11 cellular contexts compared by ENCODE assay signal in the genomic region with DNA sequence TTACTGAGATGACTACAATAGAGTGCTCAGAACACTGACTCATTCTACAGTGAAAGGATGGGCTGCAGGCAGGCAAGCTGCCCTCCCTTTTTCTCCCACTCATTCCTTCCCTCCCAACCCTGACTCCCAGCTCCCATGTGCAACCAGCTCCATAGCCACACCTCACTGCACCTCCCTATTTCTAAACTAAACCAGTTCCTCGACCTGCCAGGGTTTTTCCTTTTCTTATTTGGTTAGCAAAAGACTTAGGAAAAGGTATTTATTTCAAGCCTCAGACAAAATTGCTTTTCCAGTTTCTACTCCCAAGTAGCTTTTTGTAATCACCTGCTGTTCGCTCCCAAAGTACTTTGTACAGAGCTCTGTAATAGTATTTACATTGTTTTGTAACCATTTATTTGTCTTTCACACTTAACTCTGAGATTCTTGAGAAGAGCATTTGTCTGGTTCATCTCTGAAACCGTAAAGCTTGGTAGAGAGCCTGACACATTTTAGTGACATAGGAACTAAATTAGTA. TPM values are rescaled to one million over a fixed set of nuclear protein-coding genes. Genes with fewer than 3 reads are reported as not detected.
DNase-seq lines count a peak whose midpoint lies in the region; ATAC-seq and TF ChIP-seq lines count a peak whose summit lies in the region.
"Had no signal": no experiment of that assay in that cellular context is flagged by ENCODE, and none has a peak within 500 bp of the region (broad histone marks: within the 10 kb centered on the region; RNA-seq: fewer than 3 reads in every experiment).

No MANE protein-coding gene starts in this region.

- no peak overlapping the region for H3K4me3 Mint-ChIP-seq in activated T-helper 2 cell treated with anti-CD3 and anti-CD28 coated beads, Interferon-gamma antibody, Interleukin-2, Interleukin-4, amounts not matched to agents 10 μg/mL and 5 μg/mL and 100 μg/mL, durations not matched to agents 14 hours and 24 hours and 36 hours (ENCODE audit: low read depth)
- H3K4me3 Mint-ChIP-seq: activated T-cell treated with anti-CD3 and anti-CD28 coated beads, Interleukin-2, amount 50 U/mL, for 24 hours; natural killer cell treated with Interleukin-12 subunit alpha and Interleukin-12 subunit beta and Interleukin-15 and Interleukin-18, amount 100 ng/mL, for 72 hours had no signal

- H3K36me3 ChIP-seq in A673 (ENCODE audit: insufficient read depth, low read length, poor library complexity, severe bottlenecking): no peaks in the 10 kb centered on the region
- no peaks in the 10 kb centered on the region for H3K36me3 ChIP-seq in right lobe of liver

- intact Hi-C loops in A673 (cut with micrococcal nuclease; ENCODE audit: unreplicated experiment) (no loop called here), right lobe of liver (cut with DNase I) (no loop called here)
- intact Hi-C loops in activated T-helper 2 cell treated with anti-CD3 and anti-CD28 coated beads, Interferon-gamma antibody, Interleukin-2, Interleukin-4, amounts not matched to agents 10 μg/mL and 5 μg/mL and 100 μg/mL, durations not matched to agents 14 hours and 24 hours and 36 hours (cut with micrococcal nuclease): no loop called here

- no TSS peak for BruUV-seq in A673 (replicated peaks; lab: Mats Ljungman, UMichigan)

- no peaks in the 10 kb centered on the region for H3K9me3 Mint-ChIP-seq in activated T-helper 2 cell treated with anti-CD3 and anti-CD28 coated beads, Interferon-gamma antibody, Interleukin-2, Interleukin-4, amounts not matched to agents 10 μg/mL and 5 μg/mL and 100 μg/mL, durations not matched to agents 14 hours and 24 hours and 36 hours
- H3K9me3 Mint-ChIP-seq: activated T-cell treated with anti-CD3 and anti-CD28 coated beads, Interleukin-2, amount 50 U/mL, for 24 hours; natural killer cell treated with Interleukin-12 subunit alpha and Interleukin-12 subunit beta and Interleukin-15 and Interleukin-18, amount 100 ng/mL, for 72 hours had no signal

- no peaks in the 10 kb centered on the region for H3K9me3 ChIP-seq in A673 (ENCODE audit: low read depth, low read length, poor library complexity, severe bottlenecking)
- H3K9me3 ChIP-seq in right lobe of liver: no peaks in the 10 kb centered on the region

- H3K27ac Mint-ChIP-seq in activated T-helper 2 cell treated with anti-CD3 and anti-CD28 coated beads, Interferon-gamma antibody, Interleukin-2, Interleukin-4, amounts not matched to agents 10 μg/mL and 5 μg/mL and 100 μg/mL, durations not matched to agents 14 hours and 24 hours and 36 hours: no peak overlapping the region
- H3K27ac Mint-ChIP-seq: activated T-cell treated with anti-CD3 and anti-CD28 coated beads, Interleukin-2, amount 50 U/mL, for 24 hours; natural killer cell treated with Interleukin-12 subunit alpha and Interleukin-12 subunit beta and Interleukin-15 and Interleukin-18, amount 100 ng/mL, for 72 hours had no signal

- ATAC-seq in right lobe of liver (peak; percentile 54 to 70 (median 63)), HG02973 (IDR thresholded peaks at IDR 0.05; ENCODE audit: unreplicated experiment) (no peak), HG03571 (IDR thresholded peaks at IDR 0.05; ENCODE audit: unreplicated experiment) (no peak)
- ATAC-seq: natural killer cell treated with Interleukin-12 subunit alpha and Interleukin-12 subunit beta and Interleukin-15 and Interleukin-18, amount 100 ng/mL, for 72 hours had no signal

- H3K27ac ChIP-seq in A673 (ENCODE audit: low read depth, low read length, poor library complexity, severe bottlenecking) (no peak overlapping the region), right lobe of liver (peak overlapping the region; percentile 9 to 71 (median 67))
- H3K27ac ChIP-seq: HL-60 had no signal

- 15% methylated on average over 3 of the region's 3 CpGs for WGBS in right lobe of liver (ENCODE audit: insufficient coverage, low coverage, low lambda C conversion rate, missing lambda C conversion rate)

- peak; percentile 31 for DNase-seq in A673 (ENCODE audit: low spot score)
- DNase-seq in HS-5 (ENCODE audit: low read depth): peak; percentile 37
- DNase-seq in astrocyte of the spinal cord (ENCODE audit: low read depth, low spot score): peak; percentile 57
- peak in 1 of 3 donors; percentile 23 for DNase-seq in right lobe of liver
- no peak for DNase-seq in activated T-helper 2 cell treated with anti-CD3 and anti-CD28 coated beads, Interferon-gamma antibody, Interleukin-2, Interleukin-4, amounts not matched to agents 10 μg/mL and 5 μg/mL and 100 μg/mL, durations not matched to agents 14 hours and 24 hours and 36 hours (ENCODE audit: low spot score)
- DNase-seq in stimulated activated CD4-positive, alpha-beta T cell treated with anti-CD3 and anti-CD28 coated beads, Interleukin-4, amount 100 ng/mL, for 4 hours: no peak
- DNase-seq: activated T-cell treated with anti-CD3 and anti-CD28 coated beads, Interleukin-2, amount 50 U/mL, for 24 hours had no signal

- POLR2A ChIA-PET in A673 (lab: Charles Lee; ENCODE audit: low non-redundant PET): no interaction called here

- H3K4me3 ChIP-seq in A673 (ENCODE audit: low read depth, low read length, poor library complexity, severe bottlenecking) (no peak overlapping the region), astrocyte of the spinal cord (ENCODE audit: low read depth, low read length) (no peak overlapping the region), right lobe of liver (peak overlapping the region; percentile 30 to 57 (median 56))

- TF ChIP-seq CTCF in A673 (conservative IDR thresholded peaks at IDR 0.05; ENCODE audit: low read depth, low read length) (no peak), astrocyte of the spinal cord (IDR thresholded peaks at IDR 0.05; ENCODE audit: low read depth, low read length) (no peak), right lobe of liver (IDR thresholded peaks at IDR 0.05) (no peak)

- peak; percentile 41 for TF ChIP-seq POLR2A in right lobe of liver (IDR thresholded peaks at IDR 0.05)

- H3K36me3 Mint-ChIP-seq in activated T-helper 2 cell treated with anti-CD3 and anti-CD28 coated beads, Interferon-gamma antibody, Interleukin-2, Interleukin-4, amounts not matched to agents 10 μg/mL and 5 μg/mL and 100 μg/mL, durations not matched to agents 14 hours and 24 hours and 36 hours (ENCODE audit: low read depth): no peaks in the 10 kb centered on the region
- H3K36me3 Mint-ChIP-seq: natural killer cell treated with Interleukin-12 subunit alpha and Interleukin-12 subunit beta and Interleukin-15 and Interleukin-18, amount 100 ng/mL, for 72 hours had no signal

- CTCF ChIA-PET in A673 (lab: Charles Lee): no interaction called here

- peaks cover 7% of the 10 kb centered on the region for H3K4me1 ChIP-seq in A673 (ENCODE audit: insufficient read depth, low read length, poor library complexity, severe bottlenecking)
- H3K4me1 ChIP-seq in right lobe of liver: peaks cover 0 to 18% (median 0%) of the 10 kb centered on the region in 4 donors

- H3K27me3 Mint-ChIP-seq in activated T-helper 2 cell treated with anti-CD3 and anti-CD28 coated beads, Interferon-gamma antibody, Interleukin-2, Interleukin-4, amounts not matched to agents 10 μg/mL and 5 μg/mL and 100 μg/mL, durations not matched to agents 14 hours and 24 hours and 36 hours (ENCODE audit: low read depth): peaks cover 16% of the 10 kb centered on the region

- H3K27me3 ChIP-seq in A673 (replicated peaks; ENCODE audit: insufficient read depth, low read depth, low read length, poor library complexity) (no peaks in the 10 kb centered on the region), right lobe of liver (no peaks in the 10 kb centered on the region)

- in situ Hi-C loops in astrocyte of the spinal cord (cut with HindIII; ENCODE audit: low sequenced_read_pairs): no loop called here

- H3K4me1 Mint-ChIP-seq in activated T-helper 2 cell treated with anti-CD3 and anti-CD28 coated beads, Interferon-gamma antibody, Interleukin-2, Interleukin-4, amounts not matched to agents 10 μg/mL and 5 μg/mL and 100 μg/mL, durations not matched to agents 14 hours and 24 hours and 36 hours (ENCODE audit: low read depth): no peaks in the 10 kb centered on the region

RNA-seq across cellular contexts. Expression of a gene that starts 2.2 kb away (rescaled TPM):
- total RNA-seq in A673 (2021) (0.43 TPM in 1 of 2 replicates, not detected in the other), right lobe of liver (100 to 1,000 TPM; 160 to 275 (median 229) TPM)
- total RNA-seq in activated T-helper 2 cell treated with anti-CD3 and anti-CD28 coated beads, Interferon-gamma antibody, Interleukin-2, Interleukin-4, amounts not matched to agents 10 μg/mL and 5 μg/mL and 100 μg/mL, durations not matched to agents 14 hours and 24 hours and 36 hours: not detected in 2 replicates
- total RNA-seq: natural killer cell treated with Interleukin-12 subunit alpha and Interleukin-12 subunit beta and Interleukin-15 and Interleukin-18, amount 100 ng/mL, for 72 hours had no signal

RNA-seq across cellular contexts. Expression of a gene that starts 57.3 kb away (rescaled TPM):
- 0.35 and 0.41 TPM in 2 replicates for total RNA-seq in A673 (2021)
- total RNA-seq in right lobe of liver: 1 to 10 TPM; 1.7 to 3.2 (median 2.4) TPM
- total RNA-seq in activated T-helper 2 cell treated with anti-CD3 and anti-CD28 coated beads, Interferon-gamma antibody, Interleukin-2, Interleukin-4, amounts not matched to agents 10 μg/mL and 5 μg/mL and 100 μg/mL, durations not matched to agents 14 hours and 24 hours and 36 hours: not detected in 2 replicates
- total RNA-seq: natural killer cell treated with Interleukin-12 subunit alpha and Interleukin-12 subunit beta and Interleukin-15 and Interleukin-18, amount 100 ng/mL, for 72 hours had no signal

Comparison
In these comparisons a context has a peak if more than half of its experiments do, and no peak if none do; other contexts are left out.
1. DNase-seq: peak in A673 (single experiment), HS-5 (single experiment) and astrocyte of the spinal cord (single experiment); none in activated T-helper 2 cell treated with anti-CD3 and anti-CD28 coated beads, Interferon-gamma antibody, Interleukin-2, Interleukin-4, amounts not matched to agents 10 μg/mL and 5 μg/mL and 100 μg/mL, durations not matched to agents 14 hours and 24 hours and 36 hours (single experiment) and stimulated activated CD4-positive, alpha-beta T cell treated with anti-CD3 and anti-CD28 coated beads, Interleukin-4, amount 100 ng/mL, for 4 hours (0 of 2).
2. H3K4me3 ChIP-seq: peak in right lobe of liver (3 of 3); none in A673 (single experiment) and astrocyte of the spinal cord (single experiment).
3. ATAC-seq: peak in right lobe of liver (4 of 4); none in HG02973 (single experiment) and HG03571 (single experiment).
4. RNA of a gene that starts 2.2 kb away (total RNA-seq): 160 to 275 TPM in right lobe of liver; 0.43 TPM in A673 and not detected in activated T-helper 2 cell treated with anti-CD3 and anti-CD28 coated beads, Interferon-gamma antibody, Interleukin-2, Interleukin-4, amounts not matched to agents 10 μg/mL and 5 μg/mL and 100 μg/mL, durations not matched to agents 14 hours and 24 hours and 36 hours; every median in the first group is over 100 times any median in the second.